Comparison of ENCODE assay signal across 14 cellular contexts in genomic region chr6:70797625-70798024, GRCh38.
DNase-seq lines count a peak whose midpoint lies in the region; ATAC-seq, FAIRE-seq and TF ChIP-seq lines count a peak whose summit lies in the region.
"Had no signal": no experiment of that assay in that cellular context is flagged by ENCODE, and none has a peak within 500 bp of the region (broad histone marks: within the 10 kb centered on the region; RNA-seq: fewer than 3 reads in every experiment).

No MANE protein-coding gene starts in this region.

- H3K36me3 ChIP-seq in OCI-LY7 (ENCODE audit: insufficient read depth, low read length) (no peaks in the 10 kb centered on the region), right lobe of liver (no peaks in the 10 kb centered on the region)

- no peak for TF ChIP-seq CTCF in OCI-LY7 (conservative IDR thresholded peaks at IDR 0.05; ENCODE audit: low read length)
- TF ChIP-seq CTCF in right lobe of liver (IDR thresholded peaks at IDR 0.05), result no peak

- WGBS in right lobe of liver (ENCODE audit: insufficient coverage, low coverage, low lambda C conversion rate, missing lambda C conversion rate), result 53% methylated on average over 1 of the region's 1 CpG

- ATAC-seq in GM18873 (IDR thresholded peaks at IDR 0.05; ENCODE audit: low FRiP score, unreplicated experiment) (peak; percentile 94), GM21515 (IDR thresholded peaks at IDR 0.05; ENCODE audit: unreplicated experiment) (peak; percentile 96), HG03045 (IDR thresholded peaks at IDR 0.05; ENCODE audit: unreplicated experiment) (peak; percentile 82), right lobe of liver (no peak)
- ATAC-seq: stimulated activated memory B cell treated with anti-CD40 and anti-IgM and Interleukin-4, amounts not matched to agents 10 μg/mL and 1 μg/mL and 100 μg/mL, for 72 hours had no signal

- no peaks in the 10 kb centered on the region for H3K9me3 ChIP-seq in OCI-LY7 (ENCODE audit: low read length)
- H3K9me3 ChIP-seq in right lobe of liver, result no peaks in the 10 kb centered on the region
- H3K9me3 ChIP-seq: Caco-2 had no signal

- CTCF ChIA-PET in OCI-LY7 (lab: Charles Lee; ENCODE audit: unreplicated experiment), result no interaction called here

- no peaks in the 10 kb centered on the region for H3K79me2 ChIP-seq in OCI-LY7 (ENCODE audit: insufficient read depth, low read depth, low read length)

- POLR2A ChIA-PET in OCI-LY7 (lab: Charles Lee), result interaction anchor here (0.7 to 1.2 kb wide), 3 partner anchors 11 to 42 kb away, joined by 3 to 6 read pairs (median 3); no protein-coding TSS in a partner anchor

- TF ChIP-seq POLR2A in H54 (IDR thresholded peaks at IDR 0.05; ENCODE audit: low read depth, low read length), result no peak
- TF ChIP-seq POLR2A in right lobe of liver (IDR thresholded peaks at IDR 0.05), result no peak

- H4K20me1 ChIP-seq in OCI-LY7 (ENCODE audit: insufficient read depth, low read length), result no peaks in the 10 kb centered on the region

- no TSS peak for BruUV-seq in OCI-LY7 (replicated peaks; lab: Mats Ljungman, UMichigan)

- H3K4me1 ChIP-seq in OCI-LY7 (ENCODE audit: insufficient read depth, low read length, poor library complexity, severe bottlenecking), result peaks cover 8% of the 10 kb centered on the region
- H3K4me1 ChIP-seq in right lobe of liver, result no peaks in the 10 kb centered on the region
- H3K4me1 ChIP-seq: Caco-2 had no signal

- H3K27me3 ChIP-seq in right lobe of liver, result no peaks in the 10 kb centered on the region

- no peak overlapping the region for H3K27ac ChIP-seq in OCI-LY7 (ENCODE audit: low read depth, low read length, poor library complexity, severe bottlenecking)
- H3K27ac ChIP-seq in right lobe of liver, result no peak overlapping the region

- intact Hi-C loops in OCI-LY7 (cut with micrococcal nuclease; ENCODE audit: unreplicated experiment) (no loop called here), right lobe of liver (cut with DNase I) (no loop called here)

- H3K4me3 ChIP-seq in OCI-LY7 (ENCODE audit: low read depth, low read length, poor library complexity, severe bottlenecking) (no peak overlapping the region), right lobe of liver (no peak overlapping the region)

- peak; percentile 5 for DNase-seq in OCI-LY7 (ENCODE audit: low spot score)
- no peak for DNase-seq in H54 (ENCODE audit: insufficient read length, low spot score)
- DNase-seq in right lobe of liver, result no peak
- no peak for DNase-seq in stimulated activated CD4-positive, alpha-beta T cell treated with anti-CD3 and anti-CD28 coated beads, Interleukin-15, amount 100 ng/mL, for 24 hours
- DNase-seq: activated gamma-delta T cell, Caco-2, IMR-90, NCI-H1930 had no signal

- H3K4me2 ChIP-seq in OCI-LY7 (ENCODE audit: low read length), result no peak overlapping the region

- no peak for FAIRE-seq in H54 (lab: Jason Lieb, UNC)
- FAIRE-seq: keratinocyte, RCC 7860 had no signal

- no peak overlapping the region for H2AFZ ChIP-seq in OCI-LY7 (ENCODE audit: low read length)

- no peaks in the 10 kb centered on the region for H3K9me2 ChIP-seq in OCI-LY7 (ENCODE audit: insufficient read depth, low read length)

Comparison
In these comparisons a context has a peak if more than half of its experiments do, and no peak if none do; other contexts are left out.
1. ATAC-seq: peak in GM18873 (single experiment), GM21515 (single experiment) and HG03045 (single experiment); none in right lobe of liver (0 of 4).